17 cellular contexts compared by ENCODE assay signal in genomic region chr3:52019352-52020080, GRCh38. TPM values are rescaled to one million over a fixed set of nuclear protein-coding genes. Genes with fewer than 3 reads are reported as not detected.
A peak's percentile ranks its signal among the peaks of the same experiment; 100 is the strongest.
DNase-seq lines count a peak whose midpoint lies in the region; ATAC-seq, FAIRE-seq and TF ChIP-seq lines count a peak whose summit lies in the region.
"Had no signal": no experiment of that assay in that cellular context is flagged by ENCODE, and none has a peak within 500 bp of the region (broad histone marks: within the 10 kb centered on the region; RNA-seq: fewer than 3 reads in every experiment).

No MANE protein-coding gene starts in this region.

- intact Hi-C loops in sciatic nerve (cut with DNase I), result no loop called here

- H3K4me3 ChIP-seq in right atrium auricular region, result no peak overlapping the region

- H3K9me3 ChIP-seq in right atrium auricular region, result no peaks in the 10 kb centered on the region

- H3K9me3 Mint-ChIP-seq in stimulated activated naive CD8-positive, alpha-beta T cell treated with anti-CD3 and anti-CD28 coated beads, Interleukin-15, amount 100 ng/mL, for 72 hours, result no peaks in the 10 kb centered on the region
- H3K9me3 Mint-ChIP-seq: CD8-positive, alpha-beta T cell; memory B cell had no signal

- H3K4me1 ChIP-seq in right atrium auricular region, result peaks cover 0 to 98% of the 10 kb centered on the region in 2 donors

- H3K27me3 Mint-ChIP-seq in stimulated activated naive CD8-positive, alpha-beta T cell treated with anti-CD3 and anti-CD28 coated beads, Interleukin-15, amount 100 ng/mL, for 72 hours, result no peaks in the 10 kb centered on the region
- H3K27me3 Mint-ChIP-seq: memory B cell had no signal

- peak overlapping the region in 1 of 2 donors; percentile 50 for H3K27ac Mint-ChIP-seq in stimulated activated naive CD8-positive, alpha-beta T cell treated with anti-CD3 and anti-CD28 coated beads, Interleukin-15, amount 100 ng/mL, for 72 hours
- H3K27ac Mint-ChIP-seq: activated CD8-positive, alpha-beta T cell treated with anti-CD3 and anti-CD28 coated beads, Interleukin-2, amount 10 ng/mL, durations not matched to agents 7 days and 5 days; CD8-positive, alpha-beta T cell; memory B cell had no signal

- peak overlapping the region; percentile 93 to 96 for H3K27ac ChIP-seq in right atrium auricular region

- no peak for FAIRE-seq in urothelium cell line (lab: Jason Lieb, UNC)
- FAIRE-seq: endothelial cell of umbilical vein, GM18507 had no signal

- no peak for DNase-seq in stimulated activated naive CD8-positive, alpha-beta T cell treated with anti-CD3 and anti-CD28 coated beads, Interleukin-15, amount 100 ng/mL, for 72 hours
- no peak for DNase-seq in stimulated activated naive CD8-positive, alpha-beta T cell treated with anti-CD3 and anti-CD28 coated beads, Interleukin-15, Interleukin-2, amounts not matched to agents 100 U/mL and 50 U/mL, for 24 hours
- DNase-seq in right atrium auricular region (ENCODE audit: low spot score) (peak; percentile 68), sciatic nerve (ENCODE audit: low spot score) (peak; percentile 76), activated T-cell treated with anti-CD3 and anti-CD28 coated beads for 4 hours (no peak), urothelium cell line (ENCODE audit: low spot score) (no peak), SHP77 treated with DMSO at 0.1 percent for 48 hours (lab: John Stamatoyannopoulos, UW) (no peak), SW480 (ENCODE audit: low spot score) (no peak)
- DNase-seq: 8988T; activated CD8-positive, alpha-beta T cell treated with anti-CD3 and anti-CD28 coated beads, Interleukin-2, amount 10 ng/mL, durations not matched to agents 7 days and 5 days; CD8-positive, alpha-beta T cell; GDM1; HCEC 1CT; SIG-M5 had no signal

- H3K4me1 Mint-ChIP-seq in stimulated activated naive CD8-positive, alpha-beta T cell treated with anti-CD3 and anti-CD28 coated beads, Interleukin-15, amount 100 ng/mL, for 72 hours, result no peaks in the 10 kb centered on the region

- H3K27me3 ChIP-seq in right atrium auricular region, result no peaks in the 10 kb centered on the region

- ATAC-seq in stimulated activated naive CD8-positive, alpha-beta T cell treated with anti-CD3 and anti-CD28 coated beads, Interleukin-15, amount 100 ng/mL, for 72 hours, result peak; percentile 36
- ATAC-seq in stimulated activated naive CD8-positive, alpha-beta T cell treated with anti-CD3 and anti-CD28 coated beads, Interleukin-15, Interleukin-2, amounts not matched to agents 100 U/mL and 50 U/mL, for 24 hours, result no peak
- peak; percentile 64 for ATAC-seq in sciatic nerve
- ATAC-seq: activated CD8-positive, alpha-beta T cell treated with anti-CD3 and anti-CD28 coated beads, Interleukin-2, amount 10 ng/mL, durations not matched to agents 7 days and 5 days; CD8-positive, alpha-beta T cell had no signal

- H3K4me3 Mint-ChIP-seq in stimulated activated naive CD8-positive, alpha-beta T cell treated with anti-CD3 and anti-CD28 coated beads, Interleukin-15, amount 100 ng/mL, for 72 hours, result no peak overlapping the region
- H3K4me3 Mint-ChIP-seq: activated CD8-positive, alpha-beta T cell treated with anti-CD3 and anti-CD28 coated beads, Interleukin-2, amount 10 ng/mL, durations not matched to agents 7 days and 5 days; CD8-positive, alpha-beta T cell; memory B cell had no signal

- no peaks in the 10 kb centered on the region for H3K36me3 ChIP-seq in right atrium auricular region

- no peak for TF ChIP-seq CTCF in right atrium auricular region (IDR thresholded peaks at IDR 0.05)

RNA-seq across cellular contexts. Expression of gene RPL29, which starts 23.8 kb away (rescaled TPM):
- total RNA-seq in right atrium auricular region (1,000 to 10,000 TPM in 1 of 2 donors, 100 to 1,000 TPM in 1; 658 to 1,017 TPM), sciatic nerve (753 TPM)

RNA-seq across cellular contexts. Expression of gene ACY1, which starts 36.2 kb away (rescaled TPM):
- 10 to 100 TPM; 26.0 to 29.8 TPM for total RNA-seq in right atrium auricular region
- total RNA-seq in sciatic nerve, result 21.9 TPM

RNA-seq across cellular contexts. Expression of gene DUSP7, which starts 36.9 kb away (rescaled TPM):
- total RNA-seq in right atrium auricular region, result 10 to 100 TPM; 17.7 to 33.7 TPM
- 22.1 TPM for total RNA-seq in sciatic nerve

RNA-seq across cellular contexts. Expression of gene ABHD14A, which starts 44.7 kb away (rescaled TPM):
- total RNA-seq in right atrium auricular region (10 to 100 TPM; 21.0 to 31.3 TPM), sciatic nerve (15.9 TPM)

RNA-seq across cellular contexts. Expression of gene ABHD14B, which starts 45.7 kb away (rescaled TPM):
- total RNA-seq in right atrium auricular region (10 to 100 TPM; 15.6 to 20.9 TPM), sciatic nerve (42.3 TPM)

Comparison
In these comparisons a context has a peak if more than half of its experiments do, and no peak if none do; other contexts are left out.
1. DNase-seq: peak in right atrium auricular region (single experiment) and sciatic nerve (single experiment); none in stimulated activated naive CD8-positive, alpha-beta T cell treated with anti-CD3 and anti-CD28 coated beads, Interleukin-15, amount 100 ng/mL, for 72 hours (0 of 2), stimulated activated naive CD8-positive, alpha-beta T cell treated with anti-CD3 and anti-CD28 coated beads, Interleukin-15, Interleukin-2, amounts not matched to agents 100 U/mL and 50 U/mL, for 24 hours (single experiment), activated T-cell treated with anti-CD3 and anti-CD28 coated beads for 4 hours (single experiment), urothelium cell line (single experiment), SHP77 treated with DMSO at 0.1 percent for 48 hours (single experiment) and SW480 (single experiment).